ENCODE assay signal across 1 cellular context in the genomic region with DNA sequence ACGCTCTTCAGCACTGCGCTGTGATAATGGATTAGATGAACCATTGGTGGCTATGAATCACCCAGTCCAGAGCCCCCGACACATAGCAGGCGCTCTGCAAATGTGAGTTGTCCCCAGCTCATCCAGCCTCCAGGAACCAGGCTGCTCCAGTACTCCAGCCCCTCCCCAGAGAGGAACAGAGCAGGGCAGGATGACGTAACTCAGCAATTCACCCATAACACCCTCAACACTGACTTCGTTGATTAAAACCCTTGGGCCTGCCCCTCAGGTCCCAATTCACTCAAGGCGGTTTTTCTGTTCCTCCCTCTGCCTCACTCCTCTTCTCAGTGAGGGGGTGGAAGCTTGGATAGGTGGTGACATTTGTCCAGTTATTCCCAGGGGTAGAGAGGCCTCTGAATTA.
A peak's percentile ranks its signal among the peaks of the same experiment; 100 is the strongest.
TF ChIP-seq lines count a peak whose summit lies in the region.

No MANE protein-coding gene starts in this region.

TF ChIP-seq in HEK293, 187 proteins besides CTCF, POLR2A, EP300 and RAD21 (continued from another document):
- TF ChIP-seq ZNF600 (tag by site-specific recombination; IDR thresholded peaks at IDR 0.05) (peak; percentile 62; the same call in 1 of the 2 replicates), PBX3 (CRISPR knock-in tag; IDR thresholded peaks at IDR 0.05) (no peak), ZNF174 (tag by site-specific recombination; IDR thresholded peaks at IDR 0.05) (no peak), ZBTB17 (tag by site-specific recombination; IDR thresholded peaks at IDR 0.05) (0 out of 2 replicates have a peak, but pooled peaks have one; percentile 15), ZFP69B (tag by site-specific recombination; IDR thresholded peaks at IDR 0.05) (no peak), REST (tag by site-specific recombination; IDR thresholded peaks at IDR 0.05) (no peak), ZNF341 (tag by site-specific recombination; IDR thresholded peaks at IDR 0.05; ENCODE audit: low read depth) (peak; percentile 60), ZNF354C (tag by site-specific recombination; IDR thresholded peaks at IDR 0.05; ENCODE audit: borderline replicate concordance, low read depth) (no peak), SP3 (tag by site-specific recombination; IDR thresholded peaks at IDR 0.05) (no peak), ZNF629 (tag by site-specific recombination; IDR thresholded peaks at IDR 0.05) (peak; percentile 60), ZFP37 (tag by site-specific recombination; IDR thresholded peaks at IDR 0.05) (no peak), ZBTB21 (tag by site-specific recombination; IDR thresholded peaks at IDR 0.05) (no peak)
- TF ChIP-seq, protein P1, sequence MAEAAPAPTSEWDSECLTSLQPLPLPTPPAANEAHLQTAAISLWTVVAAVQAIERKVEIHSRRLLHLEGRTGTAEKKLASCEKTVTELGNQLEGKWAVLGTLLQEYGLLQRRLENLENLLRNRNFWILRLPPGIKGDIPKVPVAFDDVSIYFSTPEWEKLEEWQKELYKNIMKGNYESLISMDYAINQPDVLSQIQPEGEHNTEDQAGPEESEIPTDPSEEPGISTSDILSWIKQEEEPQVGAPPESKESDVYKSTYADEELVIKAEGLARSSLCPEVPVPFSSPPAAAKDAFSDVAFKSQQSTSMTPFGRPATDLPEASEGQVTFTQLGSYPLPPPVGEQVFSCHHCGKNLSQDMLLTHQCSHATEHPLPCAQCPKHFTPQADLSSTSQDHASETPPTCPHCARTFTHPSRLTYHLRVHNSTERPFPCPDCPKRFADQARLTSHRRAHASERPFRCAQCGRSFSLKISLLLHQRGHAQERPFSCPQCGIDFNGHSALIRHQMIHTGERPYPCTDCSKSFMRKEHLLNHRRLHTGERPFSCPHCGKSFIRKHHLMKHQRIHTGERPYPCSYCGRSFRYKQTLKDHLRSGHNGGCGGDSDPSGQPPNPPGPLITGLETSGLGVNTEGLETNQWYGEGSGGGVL (tag by site-specific recombination; IDR thresholded peaks at IDR 0.05): 0 out of 2 replicates have a peak, but pooled peaks have one; percentile 9
